Comparison of ENCODE assay signal across 15 cellular contexts in genomic region chr1:103513720-103514119, GRCh38. TPM values are rescaled to one million over a fixed set of nuclear protein-coding genes. Genes with fewer than 3 reads are reported as not detected.
A peak's percentile ranks its signal among the peaks of the same experiment; 100 is the strongest.
DNase-seq lines count a peak whose midpoint lies in the region; ATAC-seq, FAIRE-seq and TF ChIP-seq lines count a peak whose summit lies in the region.
"Had no signal": no experiment of that assay in that cellular context is flagged by ENCODE, and none has a peak within 500 bp of the region (broad histone marks: within the 10 kb centered on the region; RNA-seq: fewer than 3 reads in every experiment).

No MANE protein-coding gene starts in this region.

- H3K4me2 ChIP-seq in GM23248 (ENCODE audit: unreplicated experiment), result no peak overlapping the region
- H3K4me2 ChIP-seq: KMS-11, PC-9 had no signal

- H3K9me2 ChIP-seq in GM23248 (ENCODE audit: insufficient read depth), result no peaks in the 10 kb centered on the region

- H3K4me3 Mint-ChIP-seq in stimulated activated effector memory CD8-positive, alpha-beta T cell treated with anti-CD3 and anti-CD28 coated beads, Interleukin-12 subunit alpha, Interleukin-12 subunit beta, amount 100 ng/mL, for 72 hours, result no peak overlapping the region
- H3K4me3 Mint-ChIP-seq: CD8-positive, alpha-beta T cell had no signal

- H3K27me3 ChIP-seq in GM23248 (replicated peaks; ENCODE audit: insufficient read depth) (no peaks in the 10 kb centered on the region), bronchial epithelial cell (ENCODE audit: control insufficient read depth, insufficient read depth, low read length) (no peaks in the 10 kb centered on the region)

- H3K36me3 Mint-ChIP-seq in stimulated activated effector memory CD8-positive, alpha-beta T cell treated with anti-CD3 and anti-CD28 coated beads, Interleukin-12 subunit alpha, Interleukin-12 subunit beta, amount 100 ng/mL, for 72 hours, result no peaks in the 10 kb centered on the region

- in situ Hi-C loops in GM23248 (cut with MboI), result no loop called here

- H2AFZ ChIP-seq in GM23248, result 0 out of 2 replicates have a peak overlapping the region, but pooled peaks have one; percentile 55
- H2AFZ ChIP-seq: PC-9 had no signal

- no peaks in the 10 kb centered on the region for H3K36me3 ChIP-seq in GM23248 (ENCODE audit: low read depth)
- H3K36me3 ChIP-seq in bronchial epithelial cell (ENCODE audit: control insufficient read depth, insufficient read depth, low read length), result no peaks in the 10 kb centered on the region

- no peak overlapping the region for H3K27ac Mint-ChIP-seq in stimulated activated effector memory CD8-positive, alpha-beta T cell treated with anti-CD3 and anti-CD28 coated beads, Interleukin-12 subunit alpha, Interleukin-12 subunit beta, amount 100 ng/mL, for 72 hours
- H3K27ac Mint-ChIP-seq: CD8-positive, alpha-beta T cell had no signal

- peaks cover 5% of the 10 kb centered on the region for H3K9me3 Mint-ChIP-seq in stimulated activated effector memory CD8-positive, alpha-beta T cell treated with anti-CD3 and anti-CD28 coated beads, Interleukin-12 subunit alpha, Interleukin-12 subunit beta, amount 100 ng/mL, for 72 hours

- no peak for TF ChIP-seq CTCF in bronchial epithelial cell (IDR thresholded peaks at IDR 0.05; ENCODE audit: insufficient read depth, low read length, severe bottlenecking)

- H3K79me2 ChIP-seq in GM23248 (ENCODE audit: insufficient read depth), result no peaks in the 10 kb centered on the region

- no peaks in the 10 kb centered on the region for H3K9me3 ChIP-seq in GM23248 (ENCODE audit: low read depth)

- H3K4me3 ChIP-seq in GM23248 (no peak overlapping the region), bronchial epithelial cell (ENCODE audit: low read depth, low read length) (no peak overlapping the region)
- H3K4me3 ChIP-seq: PC-9 had no signal

- no peak for FAIRE-seq in bronchial epithelial cell (lab: Jason Lieb, UNC)

- peaks cover 17% of the 10 kb centered on the region for H3K4me1 Mint-ChIP-seq in stimulated activated effector memory CD8-positive, alpha-beta T cell treated with anti-CD3 and anti-CD28 coated beads, Interleukin-12 subunit alpha, Interleukin-12 subunit beta, amount 100 ng/mL, for 72 hours

- DNase-seq in EH (ENCODE audit: low read depth), result peak; percentile 7
- peak; percentile 51 for DNase-seq in GM23248
- DNase-seq in bronchial epithelial cell (ENCODE audit: low read depth), result peak; percentile 33
- peak; percentile 34 for DNase-seq in iris pigment epithelial cell (ENCODE audit: low read depth)
- no peak for DNase-seq in SW 1271 (lab: John Stamatoyannopoulos, UW)
- no peak for DNase-seq in stimulated activated effector memory CD8-positive, alpha-beta T cell treated with anti-CD3 and anti-CD28 coated beads, Interleukin-12 subunit alpha, Interleukin-12 subunit beta, amount 100 ng/mL, for 72 hours (ENCODE audit: low spot score in 2 of 2)
- DNase-seq: CD8-positive, alpha-beta T cell; DMS 273 treated with DMSO at 0.1 percent for 48 hours; GOT3; NCI-H1105 treated with DMSO at 0.1 percent for 48 hours; NCI-H187; NCI-H69; PC-9 had no signal

- peaks cover 16% of the 10 kb centered on the region for H3F3A ChIP-seq in GM23248 (ENCODE audit: insufficient read depth)

- no peak for ATAC-seq in GM21717 (IDR thresholded peaks at IDR 0.05; ENCODE audit: unreplicated experiment)
- ATAC-seq in stimulated activated effector memory CD8-positive, alpha-beta T cell treated with anti-CD3 and anti-CD28 coated beads, Interleukin-12 subunit alpha, Interleukin-12 subunit beta, amount 100 ng/mL, for 72 hours, result no peak
- ATAC-seq: CD8-positive, alpha-beta T cell had no signal

- no peaks in the 10 kb centered on the region for H4K20me1 ChIP-seq in GM23248 (ENCODE audit: insufficient read depth)

- H3K9ac ChIP-seq in GM23248, result no peak overlapping the region
- H3K9ac ChIP-seq: KMS-11 had no signal

- peaks cover 19% of the 10 kb centered on the region for H3K4me1 ChIP-seq in GM23248 (ENCODE audit: insufficient read depth)

- 0 out of 2 replicates have a peak overlapping the region, but pooled peaks have one; percentile 24 for H3K27ac ChIP-seq in GM23248
- H3K27ac ChIP-seq: KMS-11, PC-9 had no signal

- WGBS in GM23248 (ENCODE audit: low coverage in 1 of 2, low lambda C conversion rate in 2 of 2, missing lambda C conversion rate in 2 of 2), 2 experiments, result 96 to 98% methylated on average over 1 of the region's 1 CpG

RNA-seq across cellular contexts. Expression of gene RNPC3, which starts 11.8 kb away (rescaled TPM):
- total RNA-seq in GM23248 (2014; rRNA removed; shearing (Covaris generic)), result 4.4 TPM in 2 replicates
- 6.8 and 8.1 TPM in 2 replicates for polyA plus RNA-seq in GM23248 (2016; fragmentation: Nextera tagmentation; extraction: Ambion mirVana)
- total RNA-seq in bronchial epithelial cell, result 2.6 and 4.6 TPM in 2 replicates

RNA-seq across cellular contexts. Expression of gene AMY2B, which starts 57.7 kb away (rescaled TPM):
- 1.1 and 2.5 TPM in 2 replicates for total RNA-seq in GM23248 (2014; rRNA removed; shearing (Covaris generic))
- polyA plus RNA-seq in GM23248 (2016; fragmentation: Nextera tagmentation; extraction: Ambion mirVana), result 0.63 and 0.94 TPM in 2 replicates
- 3.9 and 5.5 TPM in 2 replicates for total RNA-seq in bronchial epithelial cell

Comparison
In these comparisons a context has a peak if more than half of its experiments do, and no peak if none do; other contexts are left out.
1. DNase-seq: peak in EH (single experiment), GM23248 (single experiment), bronchial epithelial cell (single experiment) and iris pigment epithelial cell (single experiment); none in SW 1271 (0 of 2) and stimulated activated effector memory CD8-positive, alpha-beta T cell treated with anti-CD3 and anti-CD28 coated beads, Interleukin-12 subunit alpha, Interleukin-12 subunit beta, amount 100 ng/mL, for 72 hours (0 of 2).